ENCODE assay signal across 25 cellular contexts in genomic region chr16:29024280-29024679, GRCh38. TPM values are rescaled to one million over a fixed set of nuclear protein-coding genes. Genes with fewer than 3 reads are reported as not detected.
DNase-seq lines count a peak whose midpoint lies in the region; ATAC-seq and TF ChIP-seq lines count a peak whose summit lies in the region.
"Had no signal": no experiment of that assay in that cellular context is flagged by ENCODE, and none has a peak within 500 bp of the region (broad histone marks: within the 10 kb centered on the region; RNA-seq: fewer than 3 reads in every experiment).

No MANE protein-coding gene starts in this region.

- no peak overlapping the region for H3K18ac ChIP-seq in neuronal stem cell (ENCODE audit: low read length)

- H3K79me1 ChIP-seq in neuronal stem cell (ENCODE audit: low read depth, low read length) = no peaks in the 10 kb centered on the region

- no CpG with 5 or more reads among the region's 5 CpGs for WGBS in neuronal stem cell (ENCODE audit: extremely low coverage in 2 of 2, insufficient read length in 2 of 2, insufficient replicate concordance in 1 of 2), 2 donors

- H3K27me3 Mint-ChIP-seq in activated CD4-positive, alpha-beta T cell treated with anti-CD3 and anti-CD28 coated beads, Interleukin-2, amount 10 ng/mL, durations not matched to agents 24 days and 14 days = no peaks in the 10 kb centered on the region
- H3K27me3 Mint-ChIP-seq in CD4-positive, alpha-beta memory T cell = no peaks in the 10 kb centered on the region
- no peaks in the 10 kb centered on the region for H3K27me3 Mint-ChIP-seq in activated T-helper 17 cell treated with anti-CD3 and anti-CD28 coated beads, Interleukin-2, amount 50 U/mL, for 72 hours

- DNase-seq in activated CD4-positive, alpha-beta T cell treated with anti-CD3 and anti-CD28 coated beads, Interleukin-2, amount 10 ng/mL, durations not matched to agents 24 days and 14 days = no peak
- no peak for DNase-seq in activated CD4-positive, alpha-beta T cell treated with anti-CD3 and anti-CD28 coated beads for 48 hours
- DNase-seq in CD4-positive, alpha-beta memory T cell = no peak
- DNase-seq in neuronal stem cell (ENCODE audit: low spot score) (no peak), MG63 (no peak), breast epithelium (ENCODE audit: low spot score in 2 of 2) (no peak)
- DNase-seq: activated effector memory CD4-positive, alpha-beta T cell treated with anti-CD3 and anti-CD28 coated beads, Interleukin-2, amount 50 U/mL, for 16 hours; anterior cingulate cortex; caudate nucleus; dorsolateral prefrontal cortex; H9; head of caudate nucleus; left cardiac atrium; NCI-H1436 treated with DMSO at 0.1 percent for 48 hours; NCI-H510A; occipital lobe; stimulated activated CD4-positive, alpha-beta T cell treated with anti-CD3 and anti-CD28 coated beads, Interleukin-4, amount 100 ng/mL, for 24 hours; stomach; transverse colon had no signal

- H3K4me3 Mint-ChIP-seq in activated CD4-positive, alpha-beta T cell treated with anti-CD3 and anti-CD28 coated beads, Interleukin-2, amount 10 ng/mL, durations not matched to agents 24 days and 14 days = peak overlapping the region; percentile 1
- peak overlapping the region in 3 of 8 donors; percentile 43 to 57 (median 50) for H3K4me3 Mint-ChIP-seq in CD4-positive, alpha-beta memory T cell
- peak overlapping the region; percentile 20 for H3K4me3 Mint-ChIP-seq in activated T-helper 17 cell treated with anti-CD3 and anti-CD28 coated beads, Interleukin-2, amount 50 U/mL, for 72 hours
- H3K4me3 Mint-ChIP-seq: B cell; H9; memory B cell; T-helper 1 cell treated with Interleukin-12 subunit alpha and Interleukin-12 subunit beta and Interleukin-4 antibody, amounts not matched to agents 30 μg/mL and 1 μg/mL, for 36 hours had no signal

- no peak overlapping the region for H3K23ac ChIP-seq in neuronal stem cell (ENCODE audit: low read depth, low read length, poor library complexity)

- peak overlapping the region in 1 of 2 donors; percentile 17 for H3K4me3 ChIP-seq in CD4-positive, alpha-beta memory T cell (ENCODE audit: low read length in 2 of 2)
- H3K4me3 ChIP-seq in neuronal stem cell (ENCODE audit: low read length in 2 of 2) (no peak overlapping the region), MG63 (no peak overlapping the region), breast epithelium (no peak overlapping the region)
- H3K4me3 ChIP-seq: dorsolateral prefrontal cortex, SJSA1, stomach, transverse colon had no signal

- no peak overlapping the region for H3K14ac ChIP-seq in neuronal stem cell (ENCODE audit: low read length)

- no peak overlapping the region for H4K91ac ChIP-seq in neuronal stem cell (ENCODE audit: low read depth, low read length, poor library complexity)

- no peak overlapping the region for H2BK15ac ChIP-seq in neuronal stem cell (ENCODE audit: low read length)

- H3K4ac ChIP-seq in neuronal stem cell (ENCODE audit: low read length) = no peak overlapping the region

- no peak overlapping the region for H2AFZ ChIP-seq in neuronal stem cell (ENCODE audit: low read length)

- peaks cover 54% of the 10 kb centered on the region for H3K4me1 ChIP-seq in CD4-positive, alpha-beta memory T cell (ENCODE audit: insufficient read depth, low read length)
- H3K4me1 ChIP-seq in neuronal stem cell (ENCODE audit: control insufficient read depth in 2 of 2, insufficient read depth in 1 of 2, low read depth in 1 of 2, low read length in 2 of 2) (peaks cover 0 to 8% of the 10 kb centered on the region in 2 donors), breast epithelium (no peaks in the 10 kb centered on the region)
- H3K4me1 ChIP-seq: transverse colon had no signal

- H3K36me3 ChIP-seq in CD4-positive, alpha-beta memory T cell (ENCODE audit: insufficient read depth, low read length) = no peaks in the 10 kb centered on the region
- H3K36me3 ChIP-seq in neuronal stem cell (replicated peaks in 1 of 2; ENCODE audit: control insufficient read depth in 2 of 2, insufficient read depth in 2 of 2, low read length in 2 of 2) (no peaks in the 10 kb centered on the region), MG63 (no peaks in the 10 kb centered on the region), breast epithelium (no peaks in the 10 kb centered on the region)
- H3K36me3 ChIP-seq: SJSA1, stomach, transverse colon had no signal

- H3K27ac Mint-ChIP-seq in activated CD4-positive, alpha-beta T cell treated with anti-CD3 and anti-CD28 coated beads, Interleukin-2, amount 10 ng/mL, durations not matched to agents 24 days and 14 days = peak overlapping the region; percentile 62
- peak overlapping the region in 6 of 7 donors; percentile 15 to 88 (median 42) for H3K27ac Mint-ChIP-seq in CD4-positive, alpha-beta memory T cell
- peak overlapping the region; percentile 58 for H3K27ac Mint-ChIP-seq in activated T-helper 17 cell treated with anti-CD3 and anti-CD28 coated beads, Interleukin-2, amount 50 U/mL, for 72 hours
- H3K27ac Mint-ChIP-seq: B cell, H9, memory B cell had no signal

- H3K27me3 ChIP-seq in CD4-positive, alpha-beta memory T cell (ENCODE audit: insufficient read depth, low read length) = no peaks in the 10 kb centered on the region
- peaks cover 0 to 12% (median 0%) of the 10 kb centered on the region in 3 experiments for H3K27me3 ChIP-seq in neuronal stem cell (ENCODE audit: control insufficient read depth in 3 of 3, insufficient read depth in 3 of 3, low read depth in 1 of 3, low read length in 3 of 3)
- H3K27me3 ChIP-seq in MG63 = no peaks in the 10 kb centered on the region
- no peaks in the 10 kb centered on the region for H3K27me3 ChIP-seq in breast epithelium
- H3K27me3 ChIP-seq: SJSA1, transverse colon had no signal

- H3K4me2 ChIP-seq in neuronal stem cell (ENCODE audit: insufficient read depth, low read length, poor library complexity, severe bottlenecking) = no peak overlapping the region

- no peak for ATAC-seq in activated T-helper 17 cell treated with anti-CD3 and anti-CD28 coated beads, Interleukin-2, amount 50 U/mL, for 72 hours (replicated peaks)
- ATAC-seq in GM18868 (IDR thresholded peaks at IDR 0.05; ENCODE audit: unreplicated experiment) = no peak
- ATAC-seq: left cardiac atrium had no signal

- no peak overlapping the region for H3K9ac ChIP-seq in neuronal stem cell (ENCODE audit: low read depth, low read length, poor library complexity)

- H3K9me3 ChIP-seq in CD4-positive, alpha-beta memory T cell (ENCODE audit: control insufficient read depth in 1 of 2, low read length in 2 of 2) = no peaks in the 10 kb centered on the region
- H3K9me3 ChIP-seq in neuronal stem cell (replicated peaks in 1 of 2; ENCODE audit: control insufficient read depth in 2 of 2, insufficient read depth in 1 of 2, low read depth in 1 of 2, low read length in 2 of 2) = no peaks in the 10 kb centered on the region
- H3K9me3 ChIP-seq in MG63 = no peaks in the 10 kb centered on the region
- H3K9me3 ChIP-seq in breast epithelium = no peaks in the 10 kb centered on the region
- H3K9me3 ChIP-seq: SJSA1, stomach, transverse colon had no signal

- POLR2A ChIA-PET in CD4-positive, alpha-beta memory T cell (lab: Charles Lee; ENCODE audit: partially characterized antibody) = interaction anchor here (1.1 to 7.1 kb wide), 6 partner anchors 9 to 50 kb away, joined by 3 to 61 read pairs (median 4); partner anchors contain the start of gene LAT

- no peak for TF ChIP-seq CTCF in breast epithelium (IDR thresholded peaks at IDR 0.05)

- no peak overlapping the region for H2BK120ac ChIP-seq in neuronal stem cell (ENCODE audit: low read depth, low read length)

- H4K8ac ChIP-seq in neuronal stem cell (ENCODE audit: low read depth, low read length) = no peak overlapping the region

- TF ChIP-seq POLR2A in breast epithelium (IDR thresholded peaks at IDR 0.05) = no peak

- no peak overlapping the region for H2BK12ac ChIP-seq in neuronal stem cell (ENCODE audit: low read length)

- H3K4me1 Mint-ChIP-seq in activated CD4-positive, alpha-beta T cell treated with anti-CD3 and anti-CD28 coated beads, Interleukin-2, amount 10 ng/mL, durations not matched to agents 24 days and 14 days = peaks cover 52% of the 10 kb centered on the region
- H3K4me1 Mint-ChIP-seq in CD4-positive, alpha-beta memory T cell = peaks cover 23 to 57% (median 42%) of the 10 kb centered on the region in 4 donors
- peaks cover 7% of the 10 kb centered on the region for H3K4me1 Mint-ChIP-seq in activated T-helper 17 cell treated with anti-CD3 and anti-CD28 coated beads, Interleukin-2, amount 50 U/mL, for 72 hours
- H3K4me1 Mint-ChIP-seq: B cell had no signal

- H2AK5ac ChIP-seq in neuronal stem cell (ENCODE audit: low read depth, low read length) = peak overlapping the region; percentile 8

- intact Hi-C loops in activated CD4-positive, alpha-beta T cell treated with anti-CD3 and anti-CD28 coated beads, Interleukin-2, amount 10 ng/mL, durations not matched to agents 24 days and 14 days (cut with micrococcal nuclease) = no loop called here
- intact Hi-C loops in CD4-positive, alpha-beta memory T cell (cut with micrococcal nuclease) = no loop called here
- intact Hi-C loops in breast epithelium (cut with DNase I; ENCODE audit: low total_unique reads) = no loop called here

- H2BK5ac ChIP-seq in neuronal stem cell (ENCODE audit: low read length) = no peak overlapping the region

- no peak overlapping the region for H3K27ac ChIP-seq in CD4-positive, alpha-beta memory T cell (ENCODE audit: low read depth, low read length)
- H3K27ac ChIP-seq in neuronal stem cell (replicated peaks; ENCODE audit: low read length) (no peak overlapping the region), breast epithelium (no peak overlapping the region)
- H3K27ac ChIP-seq: dorsolateral prefrontal cortex, SJSA1, stomach, transverse colon had no signal

- CTCF ChIA-PET in CD4-positive, alpha-beta memory T cell (lab: Charles Lee; ENCODE audit: partially characterized antibody) = interaction anchor here (1.6 to 2.1 kb wide), 3 partner anchors 38 to 46 kb away, joined by 3 to 10 read pairs (median 7); partner anchors contain the start of gene LAT

- no peaks in the 10 kb centered on the region for H3K9me3 Mint-ChIP-seq in activated CD4-positive, alpha-beta T cell treated with anti-CD3 and anti-CD28 coated beads, Interleukin-2, amount 10 ng/mL, durations not matched to agents 24 days and 14 days
- no peaks in the 10 kb centered on the region for H3K9me3 Mint-ChIP-seq in CD4-positive, alpha-beta memory T cell
- H3K9me3 Mint-ChIP-seq in activated T-helper 17 cell treated with anti-CD3 and anti-CD28 coated beads, Interleukin-2, amount 50 U/mL, for 72 hours = no peaks in the 10 kb centered on the region
- H3K9me3 Mint-ChIP-seq: H9; memory B cell; T-helper 1 cell treated with Interleukin-12 subunit alpha and Interleukin-12 subunit beta and Interleukin-4 antibody, amounts not matched to agents 30 μg/mL and 1 μg/mL, for 36 hours had no signal

- H3K36me3 Mint-ChIP-seq in activated CD4-positive, alpha-beta T cell treated with anti-CD3 and anti-CD28 coated beads, Interleukin-2, amount 10 ng/mL, durations not matched to agents 24 days and 14 days (ENCODE audit: low read depth) = peaks cover 1% of the 10 kb centered on the region
- H3K36me3 Mint-ChIP-seq in CD4-positive, alpha-beta memory T cell = no peaks in the 10 kb centered on the region
- H3K36me3 Mint-ChIP-seq in activated T-helper 17 cell treated with anti-CD3 and anti-CD28 coated beads, Interleukin-2, amount 50 U/mL, for 72 hours (ENCODE audit: low read depth) = no peaks in the 10 kb centered on the region
- H3K36me3 Mint-ChIP-seq: memory B cell had no signal

RNA-seq across cellular contexts. Expression of gene LAT, which starts 39.4 kb away (rescaled TPM):
- total RNA-seq in activated CD4-positive, alpha-beta T cell treated with anti-CD3 and anti-CD28 coated beads, Interleukin-2, amount 10 ng/mL, durations not matched to agents 24 days and 14 days = 228 and 238 TPM in 2 replicates
- 100 to 1,000 TPM; 342 to 349 TPM for total RNA-seq in CD4-positive, alpha-beta memory T cell
- 100 to 1,000 TPM; 310 to 455 TPM for polyA plus RNA-seq in CD4-positive, alpha-beta memory T cell
- total RNA-seq in activated T-helper 17 cell treated with anti-CD3 and anti-CD28 coated beads, Interleukin-2, amount 50 U/mL, for 72 hours = 100 to 1,000 TPM; 216 to 327 TPM
- 1.8 TPM for polyA plus RNA-seq in neuronal stem cell (2013, experiment 1 of 2)
- 1.7 TPM for polyA plus RNA-seq in neuronal stem cell (2013, experiment 2 of 2)
- total RNA-seq in MG63 (2014; rRNA removed; shearing (Covaris generic); ENCODE audit: low replicate concordance) = not detected in 2 replicates
- 1 to 10 TPM; 4.0 to 8.2 (median 4.3) TPM for total RNA-seq in breast epithelium

RNA-seq across cellular contexts. Expression of gene SPNS1, which starts 49.7 kb away (rescaled TPM):
- total RNA-seq in activated CD4-positive, alpha-beta T cell treated with anti-CD3 and anti-CD28 coated beads, Interleukin-2, amount 10 ng/mL, durations not matched to agents 24 days and 14 days = 21.2 and 23.1 TPM in 2 replicates
- 10 to 100 TPM; 31.0 to 34.4 TPM for total RNA-seq in CD4-positive, alpha-beta memory T cell
- 10 to 100 TPM; 28.2 to 30.4 TPM for polyA plus RNA-seq in CD4-positive, alpha-beta memory T cell
- total RNA-seq in activated T-helper 17 cell treated with anti-CD3 and anti-CD28 coated beads, Interleukin-2, amount 50 U/mL, for 72 hours = 10 to 100 TPM; 15.0 to 26.8 TPM
- polyA plus RNA-seq in neuronal stem cell (2013, experiment 1 of 2) = 21.5 TPM
- polyA plus RNA-seq in neuronal stem cell (2013, experiment 2 of 2) = 21.8 TPM
- total RNA-seq in MG63 (2014; rRNA removed; shearing (Covaris generic); ENCODE audit: low replicate concordance) = 35.5 and 37.5 TPM in 2 replicates
- 10 to 100 TPM; 15.1 to 19.5 (median 17.8) TPM for total RNA-seq in breast epithelium

Comparison
In these comparisons a context has a peak if more than half of its experiments do, and no peak if none do; other contexts are left out.
1. RNA of gene LAT, which starts 39.4 kb away (total RNA-seq): 342 to 349 TPM in CD4-positive, alpha-beta memory T cell, 216 to 327 TPM in activated T-helper 17 cell treated with anti-CD3 and anti-CD28 coated beads, Interleukin-2, amount 50 U/mL, for 72 hours and 228 to 238 TPM in activated CD4-positive, alpha-beta T cell treated with anti-CD3 and anti-CD28 coated beads, Interleukin-2, amount 10 ng/mL, durations not matched to agents 24 days and 14 days; 4.0 to 8.2 TPM in breast epithelium and not detected in MG63; every median in the first group is over 10 times any median in the second.
2. Peak in every context shown above with its lines, with median percentiles within 50 percentile points of each other: H3K27ac Mint-ChIP-seq.